In genomic region chr19:3343619-3344502, GRCh38 we compare ENCODE assay signal across 8 cellular contexts. TPM values are rescaled to one million over a fixed set of nuclear protein-coding genes. Genes with fewer than 3 reads are reported as not detected.
DNase-seq lines count a peak whose midpoint lies in the region; ATAC-seq, FAIRE-seq and TF ChIP-seq lines count a peak whose summit lies in the region.

No MANE protein-coding gene starts in this region.

- H3K9me3 ChIP-seq in psoas muscle: no peaks in the 10 kb centered on the region

- peak; percentile 62 for DNase-seq in activated CD4-positive, alpha-beta T cell treated with anti-CD3 and anti-CD28 coated beads for 36 hours
- DNase-seq in activated CD4-positive, alpha-beta T cell treated with anti-CD3 and anti-CD28 coated beads for 1 hour: no peak
- DNase-seq in NOMO-1 (lab: John Stamatoyannopoulos, UW; ENCODE audit: unreplicated experiment in 2 of 2) (peak; percentile 60 to 78), glomerular visceral epithelial cell (ENCODE audit: extremely low spot score) (peak; percentile 43), psoas muscle (peak; percentile 87 to 91), HTR-8/SVneo (ENCODE audit: insufficient read length, low spot score) (no peak)
- DNase-seq in activated naive CD4-positive, alpha-beta T cell treated with anti-CD3 and anti-CD28 coated beads, Interleukin-2, amount 10 ng/mL, durations not matched to agents 7 days and 5 days: peak; percentile 51

- no peaks in the 10 kb centered on the region for H3K9me3 Mint-ChIP-seq in activated CD4-positive, alpha-beta T cell treated with anti-CD3 and anti-CD28 coated beads for 36 hours (ENCODE audit: low read depth)
- no peaks in the 10 kb centered on the region for H3K9me3 Mint-ChIP-seq in activated naive CD4-positive, alpha-beta T cell treated with anti-CD3 and anti-CD28 coated beads, Interleukin-2, amount 10 ng/mL, durations not matched to agents 7 days and 5 days

- peak overlapping the region; percentile 57 for H3K27ac ChIP-seq in psoas muscle

- H3K27ac Mint-ChIP-seq in activated CD4-positive, alpha-beta T cell treated with anti-CD3 and anti-CD28 coated beads for 36 hours: no peak overlapping the region
- H3K27ac Mint-ChIP-seq in activated naive CD4-positive, alpha-beta T cell treated with anti-CD3 and anti-CD28 coated beads, Interleukin-2, amount 10 ng/mL, durations not matched to agents 7 days and 5 days: no peak overlapping the region

- peak overlapping the region; percentile 44 for H3K4me3 ChIP-seq in psoas muscle

- H3K27me3 ChIP-seq in psoas muscle (ENCODE audit: insufficient read depth in 3 of 3, low read length in 2 of 3): no peaks in the 10 kb centered on the region

- peak; percentile 90 for ATAC-seq in activated CD4-positive, alpha-beta T cell treated with anti-CD3 and anti-CD28 coated beads for 36 hours
- ATAC-seq in psoas muscle: peak; percentile 83 to 90 (median 88)
- ATAC-seq in HG02973 (IDR thresholded peaks at IDR 0.05; ENCODE audit: unreplicated experiment): no peak

- CTCF ChIA-PET in activated CD4-positive, alpha-beta T cell treated with anti-CD3 and anti-CD28 coated beads for 36 hours (lab: Charles Lee): interaction anchor here (0.8 to 1.0 kb wide), 2 partner anchors 64 to 129 kb away, joined by 3 read pairs; no protein-coding TSS in a partner anchor
- CTCF ChIA-PET in activated naive CD4-positive, alpha-beta T cell treated with anti-CD3 and anti-CD28 coated beads, Interleukin-2, amount 10 ng/mL, durations not matched to agents 7 days and 5 days (lab: Charles Lee): interaction anchor here (1.2 kb wide), 1 partner anchor 86 kb away, joined by 6 read pairs; no protein-coding TSS in a partner anchor

- peaks cover under 1% of the 10 kb centered on the region for H3K4me1 Mint-ChIP-seq in activated CD4-positive, alpha-beta T cell treated with anti-CD3 and anti-CD28 coated beads for 36 hours
- peaks cover 2% of the 10 kb centered on the region for H3K4me1 Mint-ChIP-seq in activated naive CD4-positive, alpha-beta T cell treated with anti-CD3 and anti-CD28 coated beads, Interleukin-2, amount 10 ng/mL, durations not matched to agents 7 days and 5 days

- H3K27me3 Mint-ChIP-seq in activated CD4-positive, alpha-beta T cell treated with anti-CD3 and anti-CD28 coated beads for 36 hours: no peaks in the 10 kb centered on the region
- peaks cover 3% of the 10 kb centered on the region for H3K27me3 Mint-ChIP-seq in activated naive CD4-positive, alpha-beta T cell treated with anti-CD3 and anti-CD28 coated beads, Interleukin-2, amount 10 ng/mL, durations not matched to agents 7 days and 5 days

- intact Hi-C loops in activated CD4-positive, alpha-beta T cell treated with anti-CD3 and anti-CD28 coated beads for 36 hours (cut with DNase I, micrococcal nuclease): loop anchor here in 1 of 2 experiments (5.0 kb wide), 1 partner anchor 83 kb away; no protein-coding TSS in a partner anchor
- intact Hi-C loops in psoas muscle (cut with DNase I): no loop called here

- H3K36me3 ChIP-seq in psoas muscle (ENCODE audit: insufficient read depth in 1 of 2, low read depth in 1 of 2): no peaks in the 10 kb centered on the region

- POLR2A ChIA-PET in activated CD4-positive, alpha-beta T cell treated with anti-CD3 and anti-CD28 coated beads for 36 hours (lab: Charles Lee): no interaction called here

- WGBS in psoas muscle, 3 donors: 12 to 31% (median 16%) methylated on average over 26 of the region's 26 CpGs

- no peak for TF ChIP-seq CTCF in psoas muscle (IDR thresholded peaks at IDR 0.05)

- peaks cover 23% of the 10 kb centered on the region for H3K4me1 ChIP-seq in psoas muscle

- no peaks in the 10 kb centered on the region for H3K36me3 Mint-ChIP-seq in activated CD4-positive, alpha-beta T cell treated with anti-CD3 and anti-CD28 coated beads for 36 hours (ENCODE audit: low read depth)
- no peaks in the 10 kb centered on the region for H3K36me3 Mint-ChIP-seq in activated naive CD4-positive, alpha-beta T cell treated with anti-CD3 and anti-CD28 coated beads, Interleukin-2, amount 10 ng/mL, durations not matched to agents 7 days and 5 days

- no peak overlapping the region for H3K4me3 Mint-ChIP-seq in activated CD4-positive, alpha-beta T cell treated with anti-CD3 and anti-CD28 coated beads for 36 hours
- no peak overlapping the region for H3K4me3 Mint-ChIP-seq in activated naive CD4-positive, alpha-beta T cell treated with anti-CD3 and anti-CD28 coated beads, Interleukin-2, amount 10 ng/mL, durations not matched to agents 7 days and 5 days

- no peak for FAIRE-seq in HTR-8/SVneo (lab: Jason Lieb, UNC)

RNA-seq across cellular contexts. Expression of gene NFIC, which starts 22.5 kb away (rescaled TPM):
- 10 to 100 TPM; 20.5 to 22.6 TPM for total RNA-seq in activated CD4-positive, alpha-beta T cell treated with anti-CD3 and anti-CD28 coated beads for 36 hours
- 100 to 1,000 TPM; 209 to 439 (median 325) TPM for total RNA-seq in psoas muscle
- polyA plus RNA-seq in psoas muscle: 100 to 1,000 TPM in 2 of 3 donors, 10 to 100 TPM in 1; 100.0 to 270 (median 165) TPM

Comparison
In these comparisons a context has a peak if more than half of its experiments do, and no peak if none do; other contexts are left out.
1. DNase-seq: peak in activated CD4-positive, alpha-beta T cell treated with anti-CD3 and anti-CD28 coated beads for 36 hours (single experiment), NOMO-1 (2 of 2), activated naive CD4-positive, alpha-beta T cell treated with anti-CD3 and anti-CD28 coated beads, Interleukin-2, amount 10 ng/mL, durations not matched to agents 7 days and 5 days (single experiment), glomerular visceral epithelial cell (single experiment) and psoas muscle (2 of 2); none in activated CD4-positive, alpha-beta T cell treated with anti-CD3 and anti-CD28 coated beads for 1 hour (single experiment) and HTR-8/SVneo (single experiment).
2. RNA of gene NFIC, which starts 22.5 kb away (total RNA-seq): 209 to 439 TPM in psoas muscle; 20.5 to 22.6 TPM in activated CD4-positive, alpha-beta T cell treated with anti-CD3 and anti-CD28 coated beads for 36 hours; every median in the first group is over 4 times any median in the second.